ENCODE assay signal across 7 cellular contexts in the genomic region with DNA sequence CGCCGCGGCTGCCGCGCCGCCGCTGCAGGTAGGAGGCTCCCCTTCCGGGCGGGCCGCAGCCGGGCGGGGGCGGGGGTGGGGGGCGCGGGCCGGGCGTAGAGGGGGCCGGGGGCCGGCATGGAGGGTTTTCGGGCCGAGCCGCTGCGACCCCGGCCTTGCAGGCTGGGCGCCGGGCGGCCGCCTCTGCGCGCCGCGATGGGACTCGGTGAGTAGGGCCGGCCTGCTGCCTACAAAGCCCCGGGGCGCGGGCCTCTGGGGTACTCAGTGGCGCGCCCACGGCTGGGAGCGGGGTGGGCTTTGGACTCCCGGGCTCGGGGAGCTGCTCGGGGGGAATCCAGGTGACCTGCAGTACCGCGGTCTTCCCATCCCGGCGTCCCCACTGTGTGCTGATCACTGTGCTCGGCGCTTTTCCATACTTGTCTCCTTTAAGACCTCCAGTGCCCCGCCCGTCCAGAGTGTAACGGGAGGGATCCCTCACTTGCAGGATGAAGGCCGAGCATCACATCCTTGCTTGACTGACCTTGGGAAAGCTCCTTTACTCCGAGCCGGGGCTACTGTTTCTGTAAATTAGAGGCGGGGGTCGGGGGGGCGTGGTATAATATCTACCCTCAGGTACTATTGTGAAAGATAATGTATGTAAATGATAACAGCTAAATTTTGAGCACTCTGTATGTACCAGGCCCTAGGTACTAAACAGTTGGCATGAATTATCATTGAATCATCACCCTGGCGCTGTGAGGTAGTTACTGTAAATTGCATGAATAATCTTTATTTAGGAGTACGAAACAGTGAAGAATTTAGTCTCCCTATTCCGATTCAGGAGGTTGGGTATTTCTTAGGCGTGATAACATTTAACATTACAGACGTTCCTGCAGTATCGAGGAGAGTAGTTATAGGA. TPM values are rescaled to one million over a fixed set of nuclear protein-coding genes. Genes with fewer than 3 reads are reported as not detected.
A peak's percentile ranks its signal among the peaks of the same experiment; 100 is the strongest.
DNase-seq lines count a peak whose midpoint lies in the region; ATAC-seq, FAIRE-seq and TF ChIP-seq lines count a peak whose summit lies in the region.

No MANE protein-coding gene starts in this region.

- H3K79me2 ChIP-seq in H1 (ENCODE audit: control insufficient read depth in 1 of 2, insufficient read depth in 2 of 2, low read length in 2 of 2) = peaks cover 0 to 44% of the 10 kb centered on the region in 2 experiments; a peak in 3 of 4 replicates

- H3K36me3 ChIP-seq in HEK293 (ENCODE audit: control insufficient read depth in 2 of 2, insufficient read depth in 1 of 2, low read length in 2 of 2) (no peaks in the 10 kb centered on the region), MG63 (peaks cover 33% of the 10 kb centered on the region), H1 (ENCODE audit: control insufficient read depth in 2 of 4, insufficient read depth in 4 of 4, low read length in 3 of 4) (no peaks in the 10 kb centered on the region)

- H4K8ac ChIP-seq in H1 (ENCODE audit: extremely low read depth, insufficient read depth, low read length) = peak overlapping the region; percentile 82; the same call in 1 of the 2 replicates

- DNase-seq in MG63 = peak; percentile 81
- no peak for DNase-seq in activated B cell treated with CpG ODN at 0.5 μM for 24 hours
- no peak for DNase-seq in H1 (ENCODE audit: low read depth in 1 of 2, low spot score in 2 of 2)
- peak; percentile 47 for DNase-seq in medulla oblongata (ENCODE audit: extremely low spot score)
- peak in 4 of 6 experiments; percentile 1 to 66 (median 44) for DNase-seq in stimulated activated naive CD4-positive, alpha-beta T cell (lab: John Stamatoyannopoulos, UW)

- intact Hi-C loops in activated B cell treated with CpG ODN at 0.5 μM for 24 hours (cut with micrococcal nuclease) = loop anchor here (2.0 to 10.0 kb wide), 3 partner anchors 45 to 523 kb away; a partner anchor contains a TSS

- TF ChIP-seq POLR2A in H1 (IDR thresholded peaks at IDR 0.05; ENCODE audit: control extremely low read depth in 1 of 2, low read depth in 2 of 2, low read length in 2 of 2) = peak in 1 of 2 experiments; percentile 68; a peak in 2 of 3 replicates

- POLR2A ChIA-PET in HEK293 (lab: Yijun Ruan, JAX) = interaction anchor here (0.5 to 1.1 kb wide), 5 partner anchors 10 to 160 kb away, joined by 3 to 10 read pairs (median 6); a partner anchor contains a TSS
- POLR2A ChIA-PET in activated B cell treated with CpG ODN at 0.5 μM for 24 hours (lab: Charles Lee) = interaction anchor here (1.1 kb wide), 2 partner anchors 16 to 75 kb away, joined by 5 to 7 read pairs; a partner anchor contains a TSS
- POLR2A ChIA-PET in H1 (lab: Charles Lee; ENCODE audit: partially characterized antibody) = interaction anchor here (0.6 to 3.7 kb wide), 21 partner anchors 9 to 174 kb away, joined by 3 to 23 read pairs (median 4); a partner anchor contains a TSS

- no peak for TF ChIP-seq EP300 in H1 (IDR thresholded peaks at IDR 0.05; ENCODE audit: borderline replicate concordance in 1 of 2, low read depth in 2 of 2, low read length in 2 of 2)

- H3K9me3 Mint-ChIP-seq in activated B cell treated with CpG ODN at 0.5 μM for 24 hours = no peaks in the 10 kb centered on the region

- peaks cover 0 to 7% of the 10 kb centered on the region in 2 experiments for H4K20me1 ChIP-seq in H1 (replicated peaks in 1 of 2; ENCODE audit: control insufficient read depth in 1 of 2, insufficient read depth in 2 of 2, low read length in 2 of 2)

- H3K79me1 ChIP-seq in H1 (ENCODE audit: low read depth, low read length) = peaks cover 7% of the 10 kb centered on the region

- H3K4ac ChIP-seq in H1 (replicated peaks; ENCODE audit: insufficient read length, low read depth, low read length) = no peak overlapping the region

- no peak overlapping the region for H2BK20ac ChIP-seq in H1 (ENCODE audit: low read length)

- H2BK12ac ChIP-seq in H1 (ENCODE audit: low read depth, low read length) = no peak overlapping the region

- peaks cover 4% of the 10 kb centered on the region for H3K27me3 Mint-ChIP-seq in activated B cell treated with CpG ODN at 0.5 μM for 24 hours

- H3K27ac Mint-ChIP-seq in activated B cell treated with CpG ODN at 0.5 μM for 24 hours = no peak overlapping the region

- H3K9me3 ChIP-seq in HEK293 (ENCODE audit: control insufficient read depth, insufficient read depth, low read depth, low read length) = no peaks in the 10 kb centered on the region
- no peaks in the 10 kb centered on the region for H3K9me3 ChIP-seq in MG63
- no peaks in the 10 kb centered on the region for H3K9me3 ChIP-seq in H1 (ENCODE audit: insufficient read depth in 2 of 2, low read depth in 1 of 2, low read length in 1 of 2)

- no peak overlapping the region for H2AK5ac ChIP-seq in H1 (ENCODE audit: low read depth, low read length)

- peak overlapping the region; percentile 68 to 72 for H3K4me2 ChIP-seq in H1 (ENCODE audit: insufficient read depth in 1 of 2, low read depth in 2 of 2, low read length in 2 of 2)

- H3K56ac ChIP-seq in H1 (replicated peaks; ENCODE audit: insufficient read length, low read depth, low read length) = peak overlapping the region; percentile 9

- H3K4me3 ChIP-seq in HEK293 (ENCODE audit: low read depth, low read length) (peak overlapping the region; percentile 76), MG63 (peak overlapping the region; percentile 90), H1 (ENCODE audit: extremely low read depth in 1 of 4, insufficient read depth in 2 of 4, low read depth in 3 of 4, low read length in 4 of 4) (peak overlapping the region; percentile 78 to 99 (median 89))

- peak overlapping the region; percentile 88 for H3K27ac ChIP-seq in HEK293 (ENCODE audit: extremely low read depth, low read depth, low read length)
- H3K27ac ChIP-seq in H1 (ENCODE audit: low read depth, low read length) = peak overlapping the region; percentile 72; the same call in 1 of the 2 replicates

- H3K14ac ChIP-seq in H1 (ENCODE audit: insufficient read length) = no peak overlapping the region

- no peak overlapping the region for H3K18ac ChIP-seq in H1 (ENCODE audit: extremely low read depth, low read length)

- no peak overlapping the region for H2BK15ac ChIP-seq in H1 (ENCODE audit: low read length)

- 10% methylated on average over 46 of the region's 65 CpGs; no CpG with 5 or more reads in 1 of the 2 experiments for WGBS in H1 (ENCODE audit: extremely low coverage in 1 of 2, insufficient coverage in 1 of 2, insufficient read length in 1 of 2, insufficient replicate concordance in 2 of 2, low coverage in 1 of 2, low lambda C conversion rate in 2 of 2, missing lambda C conversion rate in 1 of 2), 2 experiments

- H3K9ac ChIP-seq in H1 (replicated peaks in 1 of 4; ENCODE audit: extremely low read depth in 1 of 4, low read depth in 3 of 4, low read length in 3 of 4) = peak overlapping the region; percentile 63 to 89 (median 74); a peak in 6 of 7 replicates

- FAIRE-seq in H1 (lab: Jason Lieb, UNC) = no peak

- TF ChIP-seq CTCF in HEK293 (tag by site-specific recombination; IDR thresholded peaks at IDR 0.05) = no peak
- TF ChIP-seq CTCF in activated B cell treated with CpG ODN at 0.5 μM for 24 hours (IDR thresholded peaks at IDR 0.05) = no peak
- TF ChIP-seq CTCF in H1 (IDR thresholded peaks at IDR 0.05; ENCODE audit: control extremely low read depth in 1 of 3, insufficient read depth in 1 of 3, low read depth in 1 of 3, low read length in 3 of 3) = no peak

- H3K27me3 ChIP-seq in MG63 = no peaks in the 10 kb centered on the region
- no peaks in the 10 kb centered on the region for H3K27me3 ChIP-seq in H1 (replicated peaks in 1 of 4; ENCODE audit: control insufficient read depth in 3 of 4, extremely low read depth in 1 of 4, insufficient read depth in 3 of 4, low read length in 3 of 4)

- H4K5ac ChIP-seq in H1 (ENCODE audit: insufficient read length, low read depth, low read length) = no peak overlapping the region

- no peak overlapping the region for H4K91ac ChIP-seq in H1 (replicated peaks; ENCODE audit: insufficient read length, low read length)

- CTCF ChIA-PET in HEK293 (lab: Yijun Ruan, JAX) (interaction anchor here (0.5 to 4.2 kb wide), 9 partner anchors 10 to 174 kb away, joined by 3 to 26 read pairs (median 3); no protein-coding TSS in a partner anchor), activated B cell treated with CpG ODN at 0.5 μM for 24 hours (lab: Charles Lee) (no interaction called here), H1 (lab: Charles Lee; ENCODE audit: partially characterized antibody) (interaction anchor here (0.9 to 2.1 kb wide), 6 partner anchors 9 to 174 kb away, joined by 3 to 10 read pairs (median 4); no protein-coding TSS in a partner anchor)

- H3K23ac ChIP-seq in H1 (ENCODE audit: insufficient read length) = no peak overlapping the region

- ATAC-seq in GM18498 (IDR thresholded peaks at IDR 0.05; ENCODE audit: unreplicated experiment) (peak; percentile 62), activated B cell treated with CpG ODN at 0.5 μM for 24 hours (ENCODE audit: low read depth) (peak; percentile 46)

- H3K4me1 ChIP-seq in HEK293 (ENCODE audit: control insufficient read depth, insufficient read depth, low read length) (peaks cover 10% of the 10 kb centered on the region; the same call in 1 of the 2 replicates), H1 (replicated peaks in 1 of 4; ENCODE audit: control insufficient read depth in 3 of 4, insufficient read depth in 4 of 4, low read length in 3 of 4) (peaks cover 0 to 13% (median 8%) of the 10 kb centered on the region in 4 experiments; a peak in 4 of 7 replicates)

- 0 out of 2 replicates have a peak overlapping the region, but pooled peaks have one; percentile 24 for H2AFZ ChIP-seq in H1 (ENCODE audit: low read length)

- no peak overlapping the region for H2BK5ac ChIP-seq in H1 (ENCODE audit: low read depth, low read length)

- H3K4me3 Mint-ChIP-seq in activated B cell treated with CpG ODN at 0.5 μM for 24 hours = peak overlapping the region; percentile 81

- no peak overlapping the region for H2BK120ac ChIP-seq in H1 (replicated peaks; ENCODE audit: low read depth, low read length)

- peaks cover 4% of the 10 kb centered on the region for H3K36me3 Mint-ChIP-seq in activated B cell treated with CpG ODN at 0.5 μM for 24 hours (ENCODE audit: low read depth)

- H3K4me1 Mint-ChIP-seq in activated B cell treated with CpG ODN at 0.5 μM for 24 hours = peaks cover 17% of the 10 kb centered on the region

- peaks cover 9% of the 10 kb centered on the region for H3K23me2 ChIP-seq in H1 (ENCODE audit: low read depth, low read length)

- TF ChIP-seq RAD21 in H1 (IDR thresholded peaks at IDR 0.05 in 1 of 2, conservative IDR thresholded peaks at IDR 0.05 in 1 of 2; ENCODE audit: low read depth in 2 of 2, low read length in 2 of 2) = no peak

RNA-seq across cellular contexts. Expression of a gene that starts 0.7 kb away (rescaled TPM):
- total RNA-seq in MG63 (2014; rRNA removed; shearing (Covaris generic); ENCODE audit: low replicate concordance) = 73.1 and 97.4 TPM in 2 replicates
- 13.0 and 13.2 TPM in 2 replicates for total RNA-seq in activated B cell treated with CpG ODN at 0.5 μM for 24 hours
- 39.8 and 41.3 TPM in 2 replicates for total RNA-seq in H1 (2021; fragmentation: NEBNext Ultra II Directional; extraction: Animal tissue kit (Norgen Biotek cat#: 25700))
- 10.4 and 12.0 TPM in 2 replicates for polyA plus RNA-seq in H1 (2011; rRNA removed)
- polyA plus RNA-seq in H1 (2011; cell fraction: cytosol; rRNA removed) = 19.4 TPM
- 23.0 TPM for polyA plus RNA-seq in H1 (2011; cell fraction: nucleus; rRNA removed)
- 22.9 to 27.1 TPM (median 24.3 TPM) in 4 replicates for polyA plus RNA-seq in H1 (2012, experiment 1 of 2)
- polyA plus RNA-seq in H1 (2012, experiment 2 of 2) = 12.2 TPM
- polyA plus RNA-seq in H1 (2013, experiment 1 of 2) = 28.3 TPM
- 29.6 TPM for polyA plus RNA-seq in H1 (2013, experiment 2 of 2)
- 11.9 and 13.5 TPM in 2 replicates for polyA minus RNA-seq in H1 (2011; rRNA and poly(A)+ RNA removed)
- polyA minus RNA-seq in H1 (2011; cell fraction: cytosol; rRNA and poly(A)+ RNA removed) = 16.3 TPM
- 13.7 TPM for polyA minus RNA-seq in H1 (2011; cell fraction: nucleus; rRNA and poly(A)+ RNA removed)

RNA-seq across cellular contexts. Expression of a gene that starts 45.3 kb away (rescaled TPM):
- total RNA-seq in MG63 (2014; rRNA removed; shearing (Covaris generic); ENCODE audit: low replicate concordance) = 8.8 TPM in 1 of 2 replicates, not detected in the other
- total RNA-seq in activated B cell treated with CpG ODN at 0.5 μM for 24 hours = 0.29 TPM in 1 of 2 replicates, not detected in the other
- total RNA-seq in H1 (2021; fragmentation: NEBNext Ultra II Directional; extraction: Animal tissue kit (Norgen Biotek cat#: 25700)) = 67.8 and 68.2 TPM in 2 replicates
- polyA plus RNA-seq in H1 (2011; rRNA removed) = 13.5 and 14.4 TPM in 2 replicates
- 22.9 TPM for polyA plus RNA-seq in H1 (2011; cell fraction: cytosol; rRNA removed)
- polyA plus RNA-seq in H1 (2011; cell fraction: nucleus; rRNA removed) = 13.7 TPM
- 27.7 to 30.9 TPM (median 29.0 TPM) in 4 replicates for polyA plus RNA-seq in H1 (2012, experiment 1 of 2)
- 2.2 TPM for polyA plus RNA-seq in H1 (2012, experiment 2 of 2)
- 15.0 TPM for polyA plus RNA-seq in H1 (2013, experiment 1 of 2)
- polyA plus RNA-seq in H1 (2013, experiment 2 of 2) = 16.9 TPM
- 0.85 and 1.4 TPM in 2 replicates for polyA minus RNA-seq in H1 (2011; rRNA and poly(A)+ RNA removed)
- 34.1 TPM for polyA minus RNA-seq in H1 (2011; cell fraction: cytosol; rRNA and poly(A)+ RNA removed)
- polyA minus RNA-seq in H1 (2011; cell fraction: nucleus; rRNA and poly(A)+ RNA removed) = 35.4 TPM

Comparison
In these comparisons a context has a peak if more than half of its experiments do, and no peak if none do; other contexts are left out.
1. DNase-seq: peak in MG63 (single experiment), medulla oblongata (single experiment) and stimulated activated naive CD4-positive, alpha-beta T cell (4 of 6); none in activated B cell treated with CpG ODN at 0.5 μM for 24 hours (single experiment) and H1 (0 of 2).
2. Peak in every context shown above with its lines, with median percentiles within 50 percentile points of each other: H3K4me3 ChIP-seq.